Comparison of ENCODE assay signal across 15 cellular contexts in genomic region chr14:90287791-90288190, GRCh38. TPM values are rescaled to one million over a fixed set of nuclear protein-coding genes. Genes with fewer than 3 reads are reported as not detected.
DNase-seq lines count a peak whose midpoint lies in the region; TF ChIP-seq lines count a peak whose summit lies in the region.
"Had no signal": no experiment of that assay in that cellular context is flagged by ENCODE, and none has a peak within 500 bp of the region (broad histone marks: within the 10 kb centered on the region; RNA-seq: fewer than 3 reads in every experiment).

No MANE protein-coding gene starts in this region.

- H3K27me3 Mint-ChIP-seq in brain, result no peaks in the 10 kb centered on the region
- no peaks in the 10 kb centered on the region for H3K27me3 Mint-ChIP-seq in neural crest cell (ENCODE audit: low read depth)
- H3K27me3 Mint-ChIP-seq in type B pancreatic cell, result no peaks in the 10 kb centered on the region
- H3K27me3 Mint-ChIP-seq: activated CD4-positive, alpha-beta T cell treated with anti-CD3 and anti-CD28 coated beads for 36 hours; CD4-positive, CD25-positive, alpha-beta regulatory T cell had no signal

- no peaks in the 10 kb centered on the region for H3K9me3 Mint-ChIP-seq in brain
- no peaks in the 10 kb centered on the region for H3K9me3 Mint-ChIP-seq in neural crest cell
- no peaks in the 10 kb centered on the region for H3K9me3 Mint-ChIP-seq in type B pancreatic cell

- H3K27ac Mint-ChIP-seq in brain (peak overlapping the region; percentile 53 to 94 (median 69)), neural crest cell (ENCODE audit: unreplicated experiment) (peak overlapping the region; percentile 81), type B pancreatic cell (no peak overlapping the region)
- H3K27ac Mint-ChIP-seq: activated CD4-positive, alpha-beta T cell treated with anti-CD3 and anti-CD28 coated beads for 36 hours; CD4-positive, CD25-positive, alpha-beta regulatory T cell had no signal

- in situ Hi-C loops in G401 (cut with HindIII; ENCODE audit: low sequenced_read_pairs), result no loop called here

- H3K36me3 Mint-ChIP-seq in brain (peaks cover 32% of the 10 kb centered on the region), neural crest cell (ENCODE audit: low read depth) (no peaks in the 10 kb centered on the region), type B pancreatic cell (peaks cover 17% of the 10 kb centered on the region)

- TF ChIP-seq CTCF in brain (conservative IDR thresholded peaks at IDR 0.05) (no peak), neural crest cell (conservative IDR thresholded peaks at IDR 0.05) (no peak), type B pancreatic cell (conservative IDR thresholded peaks at IDR 0.05) (no peak)

- H3K4me1 Mint-ChIP-seq in brain, result peaks cover 36% of the 10 kb centered on the region
- H3K4me1 Mint-ChIP-seq in neural crest cell, result no peaks in the 10 kb centered on the region
- H3K4me1 Mint-ChIP-seq in type B pancreatic cell (ENCODE audit: unreplicated experiment), result peaks cover 7% of the 10 kb centered on the region
- H3K4me1 Mint-ChIP-seq: activated CD4-positive, alpha-beta T cell treated with anti-CD3 and anti-CD28 coated beads for 36 hours had no signal

- H3K4me3 Mint-ChIP-seq in brain, result peak overlapping the region in 1 of 5 experiments; percentile 17
- no peak overlapping the region for H3K4me3 Mint-ChIP-seq in neural crest cell
- no peak overlapping the region for H3K4me3 Mint-ChIP-seq in type B pancreatic cell
- H3K4me3 Mint-ChIP-seq: activated CD4-positive, alpha-beta T cell treated with anti-CD3 and anti-CD28 coated beads for 36 hours had no signal

- DNase-seq in G401 (ENCODE audit: low spot score) (peak; percentile 91), NCI-H1417 (lab: John Stamatoyannopoulos, UW) (peak in 2 of 3 experiments; percentile 35 to 76), neural crest cell (ENCODE audit: low read depth, low spot score) (no peak), type B pancreatic cell (ENCODE audit: extremely low spot score, unreplicated experiment) (no peak), hippocampal formation (lab: John Stamatoyannopoulos, UW) (no peak), GM19238 (ENCODE audit: insufficient read length, low spot score) (no peak)
- DNase-seq: activated CD4-positive, alpha-beta T cell treated with anti-CD3 and anti-CD28 coated beads for 36 hours; activated gamma-delta T cell; CD4-positive, CD25-positive, alpha-beta regulatory T cell; effector CD8-positive, alpha-beta T cell; NCI-H187 treated with DMSO at 0.1 percent for 48 hours; Peyer's patch; stimulated activated CD4-positive, alpha-beta T cell treated with anti-CD3 and anti-CD28 coated beads, Interleukin-12 subunit alpha, Interleukin-12 subunit beta, amount 100 ng/mL, for 4 hours; stimulated activated CD8-positive, alpha-beta memory T cell treated with anti-CD3 and anti-CD28 coated beads, Interleukin-4, amount 100 ng/mL, for 48 hours had no signal

RNA-seq across cellular contexts. Expression of gene PSMC1, which starts 31.4 kb away (rescaled TPM):
- 165 and 288 TPM in 2 replicates for total RNA-seq in G401 (2014; rRNA removed; shearing (Covaris generic))
- polyA plus RNA-seq in brain (ENCODE audit: insufficient read depth, low read depth, low replicate concordance), result 212 TPM
- total RNA-seq in neural crest cell (105 and 114 TPM in 2 replicates), type B pancreatic cell (ENCODE audit: low replicate concordance) (95.7 and 109 TPM in 2 replicates)

RNA-seq across cellular contexts. Expression of gene NRDE2, which starts 44.0 kb away (rescaled TPM):
- total RNA-seq in G401 (2014; rRNA removed; shearing (Covaris generic)), result 15.4 and 18.1 TPM in 2 replicates
- polyA plus RNA-seq in brain (ENCODE audit: insufficient read depth, low read depth, low replicate concordance), result 11.8 TPM
- total RNA-seq in neural crest cell (24.1 and 24.5 TPM in 2 replicates), type B pancreatic cell (ENCODE audit: low replicate concordance) (17.5 and 22.8 TPM in 2 replicates)

Comparison
In these comparisons a context has a peak if more than half of its experiments do, and no peak if none do; other contexts are left out.
1. DNase-seq: peak in G401 (single experiment) and NCI-H1417 (2 of 3); none in neural crest cell (single experiment), type B pancreatic cell (single experiment), hippocampal formation (0 of 2) and GM19238 (single experiment).